ENCODE assay signal across 15 cellular contexts in the genomic region with DNA sequence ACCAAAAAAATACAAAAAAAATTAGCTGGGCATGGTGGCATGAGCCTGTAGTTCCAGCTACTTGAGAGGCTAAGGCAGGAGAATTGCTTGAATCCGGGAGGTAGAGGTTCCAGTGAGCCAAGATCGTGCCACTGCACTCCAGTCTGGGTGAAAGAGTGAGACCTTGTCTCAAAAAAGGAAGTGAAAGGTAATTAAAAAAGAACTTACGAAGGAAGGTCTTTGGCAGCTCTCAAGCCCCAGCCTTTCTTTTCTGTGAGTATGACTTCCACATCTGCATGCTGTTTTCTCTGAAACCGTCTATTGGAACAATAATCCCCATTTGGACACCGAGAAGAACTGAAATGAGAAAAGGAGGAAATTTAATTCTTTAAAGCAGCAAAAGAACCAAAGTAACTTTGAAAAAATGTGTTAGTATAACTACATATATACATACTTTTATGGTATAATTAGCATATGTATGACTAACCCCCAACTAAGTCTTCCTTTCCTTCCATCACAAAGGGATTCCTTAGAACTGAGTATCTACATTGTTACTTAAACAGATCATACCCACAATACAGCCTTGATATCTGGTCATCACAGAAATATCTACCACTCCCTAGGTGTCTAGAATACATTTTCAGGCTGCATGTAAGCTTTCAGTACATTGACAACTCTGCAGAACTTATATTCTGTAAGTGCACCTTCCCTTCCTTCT. TPM values are rescaled to one million over a fixed set of nuclear protein-coding genes. Genes with fewer than 3 reads are reported as not detected.
DNase-seq lines count a peak whose midpoint lies in the region; ATAC-seq, FAIRE-seq and TF ChIP-seq lines count a peak whose summit lies in the region.
"Had no signal": no experiment of that assay in that cellular context is flagged by ENCODE, and none has a peak within 500 bp of the region (broad histone marks: within the 10 kb centered on the region; RNA-seq: fewer than 3 reads in every experiment).

No MANE protein-coding gene starts in this region.

- no peaks in the 10 kb centered on the region for H3K9me3 ChIP-seq in PC-3 (ENCODE audit: low read length)
- no peaks in the 10 kb centered on the region for H3K9me3 ChIP-seq in naive thymus-derived CD4-positive, alpha-beta T cell (ENCODE audit: control insufficient read depth in 2 of 3, low read length in 3 of 3)
- H3K9me3 ChIP-seq: transverse colon had no signal

- CTCF ChIA-PET in PC-3 (lab: Charles Lee) = interaction anchor here (0.6 kb wide), 1 partner anchor 258 kb away, joined by 5 read pairs; no protein-coding TSS in a partner anchor
- CTCF ChIA-PET in naive thymus-derived CD4-positive, alpha-beta T cell (lab: Charles Lee) = no interaction called here

- POLR2A ChIA-PET in PC-3 (lab: Charles Lee; ENCODE audit: unreplicated experiment) = interaction anchor here (0.6 kb wide), 1 partner anchor 137 kb away, joined by 6 read pairs; no protein-coding TSS in a partner anchor
- POLR2A ChIA-PET in naive thymus-derived CD4-positive, alpha-beta T cell (lab: Charles Lee) = interaction anchor here (0.5 to 1.0 kb wide), 4 partner anchors 10 to 207 kb away, joined by 3 to 4 read pairs (median 4); no protein-coding TSS in a partner anchor

- H3K4me1 Mint-ChIP-seq in activated CD4-positive, alpha-beta T cell treated with anti-CD3 and anti-CD28 coated beads, Interleukin-2, amount 10 ng/mL, durations not matched to agents 24 days and 14 days = peaks cover 7% of the 10 kb centered on the region
- peaks cover 9 to 28% (median 19%) of the 10 kb centered on the region in 7 donors for H3K4me1 Mint-ChIP-seq in naive thymus-derived CD4-positive, alpha-beta T cell

- no peaks in the 10 kb centered on the region for H3K79me2 ChIP-seq in PC-3 (ENCODE audit: low read length)

- H3K36me3 ChIP-seq in PC-3 (ENCODE audit: low read depth, low read length) = peaks cover 39% of the 10 kb centered on the region
- H3K36me3 ChIP-seq in naive thymus-derived CD4-positive, alpha-beta T cell (ENCODE audit: control insufficient read depth in 2 of 3, insufficient read depth in 3 of 3, low read length in 3 of 3) = peaks cover 0 to 42% (median 0%) of the 10 kb centered on the region in 3 experiments

- H3K9me2 ChIP-seq in PC-3 (replicated peaks; ENCODE audit: low read length) = no peaks in the 10 kb centered on the region

- H3K27ac ChIP-seq in PC-3 (ENCODE audit: low read length) = peak overlapping the region; percentile 4
- H3K27ac ChIP-seq in epithelial cell of prostate = peak overlapping the region; percentile 97
- H3K27ac ChIP-seq in naive thymus-derived CD4-positive, alpha-beta T cell (ENCODE audit: low read depth, low read length) = no peak overlapping the region
- H3K27ac ChIP-seq: transverse colon had no signal

- no peaks in the 10 kb centered on the region for H3K9me3 Mint-ChIP-seq in activated CD4-positive, alpha-beta T cell treated with anti-CD3 and anti-CD28 coated beads, Interleukin-2, amount 10 ng/mL, durations not matched to agents 24 days and 14 days
- H3K9me3 Mint-ChIP-seq in naive thymus-derived CD4-positive, alpha-beta T cell = no peaks in the 10 kb centered on the region
- H3K9me3 Mint-ChIP-seq: activated CD4-positive, alpha-beta T cell treated with anti-CD3 and anti-CD28 coated beads, Interleukin-2, amount 10 ng/mL, durations not matched to agents 7 days and 5 days; IgD-negative memory B cell; nephron progenitor cell had no signal

- no peaks in the 10 kb centered on the region for H3K27me3 Mint-ChIP-seq in activated CD4-positive, alpha-beta T cell treated with anti-CD3 and anti-CD28 coated beads, Interleukin-2, amount 10 ng/mL, durations not matched to agents 24 days and 14 days
- no peaks in the 10 kb centered on the region for H3K27me3 Mint-ChIP-seq in naive thymus-derived CD4-positive, alpha-beta T cell
- H3K27me3 Mint-ChIP-seq: activated CD4-positive, alpha-beta T cell treated with anti-CD3 and anti-CD28 coated beads, Interleukin-2, amount 10 ng/mL, durations not matched to agents 7 days and 5 days; IgD-negative memory B cell had no signal

- no peak overlapping the region for H3K4me3 ChIP-seq in PC-3 (ENCODE audit: low read length)
- H3K4me3 ChIP-seq in naive thymus-derived CD4-positive, alpha-beta T cell (ENCODE audit: low read length) = no peak overlapping the region
- H3K4me3 ChIP-seq: transverse colon had no signal

- no peaks in the 10 kb centered on the region for H3K27me3 ChIP-seq in PC-3 (ENCODE audit: low read length)
- H3K27me3 ChIP-seq in naive thymus-derived CD4-positive, alpha-beta T cell (ENCODE audit: control insufficient read depth in 2 of 2, insufficient read depth in 2 of 2, low read length in 2 of 2) = no peaks in the 10 kb centered on the region
- H3K27me3 ChIP-seq: transverse colon had no signal

- FAIRE-seq in urothelium cell line (lab: Jason Lieb, UNC) = no peak
- FAIRE-seq: A204.1 had no signal

- H3K36me3 Mint-ChIP-seq in activated CD4-positive, alpha-beta T cell treated with anti-CD3 and anti-CD28 coated beads, Interleukin-2, amount 10 ng/mL, durations not matched to agents 24 days and 14 days (ENCODE audit: low read depth) = peaks cover 43% of the 10 kb centered on the region
- H3K36me3 Mint-ChIP-seq in naive thymus-derived CD4-positive, alpha-beta T cell = peaks cover 0 to 38% (median 20%) of the 10 kb centered on the region in 5 donors

- H3K4me2 ChIP-seq in PC-3 (ENCODE audit: low read length) = no peak overlapping the region

- peaks cover 3% of the 10 kb centered on the region for H3F3A ChIP-seq in PC-3 (ENCODE audit: low read length, unreplicated experiment)

- no peaks in the 10 kb centered on the region for H4K20me1 ChIP-seq in PC-3 (ENCODE audit: low read length)

- DNase-seq in activated CD4-positive, alpha-beta T cell treated with anti-CD3 and anti-CD28 coated beads, Interleukin-2, amount 10 ng/mL, durations not matched to agents 24 days and 14 days = peak; percentile 34
- DNase-seq in activated CD4-positive, alpha-beta T cell treated with anti-CD3 and anti-CD28 coated beads for 4 hours = no peak
- DNase-seq in PC-3 (peak; percentile 77), epithelial cell of prostate (ENCODE audit: low read depth, low spot score) (peak; percentile 53), urothelium cell line (ENCODE audit: low spot score) (peak; percentile 18)
- no peak for DNase-seq in naive thymus-derived CD4-positive, alpha-beta T cell
- DNase-seq: activated CD4-positive, alpha-beta T cell treated with anti-CD3 and anti-CD28 coated beads, Interleukin-2, amount 10 ng/mL, durations not matched to agents 7 days and 5 days; foreskin melanocyte; nephron progenitor cell; stimulated activated CD4-positive, alpha-beta T cell treated with anti-CD3 and anti-CD28 coated beads, Interleukin-4, amount 100 ng/mL, for 4 hours; transverse colon had no signal

- peak; percentile 92 for ATAC-seq in PC-3
- ATAC-seq in HG03175 (IDR thresholded peaks at IDR 0.05; ENCODE audit: unreplicated experiment) = no peak
- ATAC-seq in HG02884 (IDR thresholded peaks at IDR 0.05; ENCODE audit: unreplicated experiment) = no peak
- ATAC-seq in naive thymus-derived CD4-positive, alpha-beta T cell = no peak

- peaks cover 18% of the 10 kb centered on the region for H3K4me1 ChIP-seq in PC-3 (ENCODE audit: insufficient read depth, low read length)
- H3K4me1 ChIP-seq in naive thymus-derived CD4-positive, alpha-beta T cell (ENCODE audit: control insufficient read depth in 2 of 2, insufficient read depth in 2 of 2, low read length in 2 of 2) = peaks cover under 1 to 4% of the 10 kb centered on the region in 2 donors
- H3K4me1 ChIP-seq: transverse colon had no signal

- no peak for TF ChIP-seq CTCF in PC-3 (conservative IDR thresholded peaks at IDR 0.05; ENCODE audit: low read depth, low read length)

- H2AFZ ChIP-seq in PC-3 (ENCODE audit: low read length) = no peak overlapping the region

- H3K27ac Mint-ChIP-seq in activated CD4-positive, alpha-beta T cell treated with anti-CD3 and anti-CD28 coated beads, Interleukin-2, amount 10 ng/mL, durations not matched to agents 24 days and 14 days = no peak overlapping the region
- H3K27ac Mint-ChIP-seq in naive thymus-derived CD4-positive, alpha-beta T cell = peak overlapping the region in 1 of 9 donors; percentile 13
- H3K27ac Mint-ChIP-seq: activated CD4-positive, alpha-beta T cell treated with anti-CD3 and anti-CD28 coated beads, Interleukin-2, amount 10 ng/mL, durations not matched to agents 7 days and 5 days; nephron progenitor cell had no signal

- no TSS peak for BruUV-seq in PC-3 (replicated peaks; lab: Mats Ljungman, UMichigan)

- H3K9ac ChIP-seq in PC-3 (ENCODE audit: low read length) = no peak overlapping the region

- intact Hi-C loops in activated CD4-positive, alpha-beta T cell treated with anti-CD3 and anti-CD28 coated beads, Interleukin-2, amount 10 ng/mL, durations not matched to agents 24 days and 14 days (cut with micrococcal nuclease) = no loop called here
- intact Hi-C loops in PC-3 (cut with micrococcal nuclease) = no loop called here
- intact Hi-C loops in naive thymus-derived CD4-positive, alpha-beta T cell (cut with micrococcal nuclease) = no loop called here

- no peak overlapping the region for H3K4me3 Mint-ChIP-seq in activated CD4-positive, alpha-beta T cell treated with anti-CD3 and anti-CD28 coated beads, Interleukin-2, amount 10 ng/mL, durations not matched to agents 24 days and 14 days
- no peak overlapping the region for H3K4me3 Mint-ChIP-seq in naive thymus-derived CD4-positive, alpha-beta T cell
- H3K4me3 Mint-ChIP-seq: activated CD4-positive, alpha-beta T cell treated with anti-CD3 and anti-CD28 coated beads, Interleukin-2, amount 10 ng/mL, durations not matched to agents 7 days and 5 days; nephron progenitor cell had no signal

RNA-seq across cellular contexts. Expression of gene SETD2, which starts 50.1 kb away (rescaled TPM):
- total RNA-seq in activated CD4-positive, alpha-beta T cell treated with anti-CD3 and anti-CD28 coated beads, Interleukin-2, amount 10 ng/mL, durations not matched to agents 24 days and 14 days = 41.5 and 42.0 TPM in 2 replicates
- total RNA-seq in PC-3 (2014; rRNA removed) = 23.6 and 24.1 TPM in 2 replicates
- total RNA-seq in naive thymus-derived CD4-positive, alpha-beta T cell = 10 to 100 TPM; 49.2 to 77.3 (median 71.1) TPM
- 10 to 100 TPM; 11.0 to 25.9 TPM for polyA plus RNA-seq in naive thymus-derived CD4-positive, alpha-beta T cell

Comparison
In these comparisons a context has a peak if more than half of its experiments do, and no peak if none do; other contexts are left out.
1. DNase-seq: peak in activated CD4-positive, alpha-beta T cell treated with anti-CD3 and anti-CD28 coated beads, Interleukin-2, amount 10 ng/mL, durations not matched to agents 24 days and 14 days (single experiment), PC-3 (single experiment), epithelial cell of prostate (single experiment) and urothelium cell line (single experiment); none in activated CD4-positive, alpha-beta T cell treated with anti-CD3 and anti-CD28 coated beads for 4 hours (0 of 2) and naive thymus-derived CD4-positive, alpha-beta T cell (0 of 9).